In the genomic region with DNA sequence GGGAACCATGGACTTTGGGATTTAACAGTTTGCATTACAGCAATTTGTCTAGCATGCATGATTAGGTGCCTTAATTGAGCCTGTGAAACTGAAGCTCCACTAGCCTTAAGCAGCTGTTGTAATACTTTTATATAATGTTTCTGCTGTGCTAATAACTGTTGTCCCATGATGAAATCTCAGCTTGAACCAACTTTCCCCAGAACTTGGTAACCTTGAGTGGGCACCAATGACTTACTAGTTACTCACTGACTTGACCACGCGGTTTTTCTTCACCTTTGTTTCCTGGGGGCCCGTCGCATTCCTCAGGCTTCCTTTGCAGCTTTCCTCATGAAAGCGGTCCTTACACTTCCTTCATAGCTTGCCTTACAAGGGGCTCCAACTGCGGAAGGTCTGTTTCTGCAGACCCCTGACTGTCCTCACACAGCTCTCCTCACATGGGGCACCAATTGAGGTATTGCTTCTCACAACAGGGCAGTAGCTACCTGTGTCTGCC, we compare ENCODE assay signal across 1 cellular context.
TF ChIP-seq lines count a peak whose summit lies in the region.

No MANE protein-coding gene starts in this region.

TF ChIP-seq in liver, 16 proteins besides CTCF, POLR2A, EP300 and RAD21 (continued from another document):
- TF ChIP-seq, protein P1, sequence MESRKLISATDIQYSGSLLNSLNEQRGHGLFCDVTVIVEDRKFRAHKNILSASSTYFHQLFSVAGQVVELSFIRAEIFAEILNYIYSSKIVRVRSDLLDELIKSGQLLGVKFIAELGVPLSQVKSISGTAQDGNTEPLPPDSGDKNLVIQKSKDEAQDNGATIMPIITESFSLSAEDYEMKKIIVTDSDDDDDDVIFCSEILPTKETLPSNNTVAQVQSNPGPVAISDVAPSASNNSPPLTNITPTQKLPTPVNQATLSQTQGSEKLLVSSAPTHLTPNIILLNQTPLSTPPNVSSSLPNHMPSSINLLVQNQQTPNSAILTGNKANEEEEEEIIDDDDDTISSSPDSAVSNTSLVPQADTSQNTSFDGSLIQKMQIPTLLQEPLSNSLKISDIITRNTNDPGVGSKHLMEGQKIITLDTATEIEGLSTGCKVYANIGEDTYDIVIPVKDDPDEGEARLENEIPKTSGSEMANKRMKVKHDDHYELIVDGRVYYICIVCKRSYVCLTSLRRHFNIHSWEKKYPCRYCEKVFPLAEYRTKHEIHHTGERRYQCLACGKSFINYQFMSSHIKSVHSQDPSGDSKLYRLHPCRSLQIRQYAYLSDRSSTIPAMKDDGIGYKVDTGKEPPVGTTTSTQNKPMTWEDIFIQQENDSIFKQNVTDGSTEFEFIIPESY (IDR thresholded peaks at IDR 0.05) = no peak
- TF ChIP-seq TAF1 (conservative IDR thresholded peaks at IDR 0.05) (no peak), FOXA2 (IDR thresholded peaks at IDR 0.05) (no peak)
- TF ChIP-seq, protein P2, sequence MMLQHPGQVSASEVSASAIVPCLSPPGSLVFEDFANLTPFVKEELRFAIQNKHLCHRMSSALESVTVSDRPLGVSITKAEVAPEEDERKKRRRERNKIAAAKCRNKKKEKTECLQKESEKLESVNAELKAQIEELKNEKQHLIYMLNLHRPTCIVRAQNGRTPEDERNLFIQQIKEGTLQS (IDR thresholded peaks at IDR 0.05) = no peak
- TF ChIP-seq, protein P3, sequence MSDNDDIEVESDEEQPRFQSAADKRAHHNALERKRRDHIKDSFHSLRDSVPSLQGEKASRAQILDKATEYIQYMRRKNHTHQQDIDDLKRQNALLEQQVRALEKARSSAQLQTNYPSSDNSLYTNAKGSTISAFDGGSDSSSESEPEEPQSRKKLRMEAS (IDR thresholded peaks at IDR 0.05) = no peak
